In the genomic region with DNA sequence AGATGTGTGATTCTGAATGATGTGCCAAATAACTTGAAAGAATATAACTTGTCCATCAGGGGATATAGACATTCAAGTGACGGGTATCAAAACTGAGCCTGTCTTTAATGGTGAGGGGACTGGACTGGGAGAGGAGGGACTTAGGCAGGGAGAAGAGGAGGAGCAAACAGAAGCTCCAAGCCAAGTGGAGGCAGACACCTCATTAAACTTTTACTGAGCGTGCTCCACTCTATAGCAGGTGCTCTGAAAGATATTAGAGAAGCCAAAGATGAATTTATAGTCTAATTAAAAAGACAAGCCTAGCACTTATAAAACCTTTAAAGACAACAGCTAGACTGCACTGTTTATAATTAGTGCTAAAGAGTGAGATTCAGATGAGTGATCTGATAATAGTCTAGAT, we compare ENCODE assay signal across 24 cellular contexts.
"Had no signal": no experiment of that assay in that cellular context is flagged by ENCODE, and none has a peak within 500 bp of the region (broad histone marks: within the 10 kb centered on the region; RNA-seq: fewer than 3 reads in every experiment).

No MANE protein-coding gene starts in this region.

- DNase-seq: activated B cell treated with CpG ODN at 0.5 μM for 24 hours; activated CD4-positive, alpha-beta T cell treated with anti-CD3 and anti-CD28 coated beads, Interleukin-2, amount 50 U/mL, for 1 hour; activated CD8-positive, alpha-beta memory T cell treated with anti-CD3 and anti-CD28 coated beads, Interleukin-2, amount 50 U/mL, for 4 hours; activated CD8-positive, alpha-beta T cell treated with anti-CD3 and anti-CD28 coated beads for 36 hours; activated gamma-delta T cell treated with Interleukin-2 at 50 U/mL for 16 hours; activated naive CD4-positive, alpha-beta T cell treated with anti-CD3 and anti-CD28 coated beads, Interleukin-2, amount 10 ng/mL, durations not matched to agents 7 days and 5 days; activated naive CD8-positive, alpha-beta T cell treated with anti-CD3 and anti-CD28 coated beads for 36 hours; activated T-cell treated with anti-CD3 and anti-CD28 coated beads, Interleukin-2, amount 50 U/mL, for 72 hours; caudate nucleus; IMR-90; KBM-7; NCI-H1092; NCI-H1436; NCI-H1694 treated with DMSO at 0.1 percent for 48 hours; NCI-H2029 treated with DMSO at 0.1 percent for 48 hours; NCI-H446; NCI-H526; NCI-H774; PC-9; SHP77 treated with DMSO at 0.1 percent for 48 hours; T-helper 17 cell; T-helper 9 cell had no signal

- H3K27ac Mint-ChIP-seq: activated B cell treated with CpG ODN at 0.5 μM for 24 hours; activated CD8-positive, alpha-beta T cell treated with anti-CD3 and anti-CD28 coated beads for 36 hours; activated naive CD4-positive, alpha-beta T cell treated with anti-CD3 and anti-CD28 coated beads, Interleukin-2, amount 10 ng/mL, durations not matched to agents 7 days and 5 days; activated naive CD8-positive, alpha-beta T cell treated with anti-CD3 and anti-CD28 coated beads for 36 hours; activated T-cell treated with anti-CD3 and anti-CD28 coated beads, Interleukin-2, amount 50 U/mL, for 72 hours; activated T-helper 2 cell treated with anti-CD3 and anti-CD28 coated beads, Interferon-gamma antibody, Interleukin-2, Interleukin-4, amounts not matched to agents 10 μg/mL and 5 μg/mL and 100 μg/mL, durations not matched to agents 14 hours and 24 hours and 36 hours; T-helper 17 cell had no signal

- H3K9me3 Mint-ChIP-seq: activated CD8-positive, alpha-beta T cell treated with anti-CD3 and anti-CD28 coated beads for 36 hours; activated naive CD4-positive, alpha-beta T cell treated with anti-CD3 and anti-CD28 coated beads, Interleukin-2, amount 10 ng/mL, durations not matched to agents 7 days and 5 days; activated naive CD8-positive, alpha-beta T cell treated with anti-CD3 and anti-CD28 coated beads for 36 hours; activated T-cell treated with anti-CD3 and anti-CD28 coated beads, Interleukin-2, amount 50 U/mL, for 72 hours; activated T-helper 2 cell treated with anti-CD3 and anti-CD28 coated beads, Interferon-gamma antibody, Interleukin-2, Interleukin-4, amounts not matched to agents 10 μg/mL and 5 μg/mL and 100 μg/mL, durations not matched to agents 14 hours and 24 hours and 36 hours had no signal

- H3K27ac ChIP-seq: breast epithelium, PC-9 had no signal

- H3K27me3 ChIP-seq: breast epithelium had no signal

- H3K36me3 ChIP-seq: breast epithelium had no signal

- H3K4me1 Mint-ChIP-seq: activated naive CD4-positive, alpha-beta T cell treated with anti-CD3 and anti-CD28 coated beads, Interleukin-2, amount 10 ng/mL, durations not matched to agents 7 days and 5 days; activated naive CD8-positive, alpha-beta T cell treated with anti-CD3 and anti-CD28 coated beads for 36 hours had no signal

- H3K4me3 Mint-ChIP-seq: activated B cell treated with CpG ODN at 0.5 μM for 24 hours; activated CD8-positive, alpha-beta T cell treated with anti-CD3 and anti-CD28 coated beads for 36 hours; activated naive CD4-positive, alpha-beta T cell treated with anti-CD3 and anti-CD28 coated beads, Interleukin-2, amount 10 ng/mL, durations not matched to agents 7 days and 5 days; activated naive CD8-positive, alpha-beta T cell treated with anti-CD3 and anti-CD28 coated beads for 36 hours; activated T-cell treated with anti-CD3 and anti-CD28 coated beads, Interleukin-2, amount 50 U/mL, for 72 hours; T-helper 17 cell had no signal

- H3K4me1 ChIP-seq: breast epithelium had no signal

- H3K4me3 ChIP-seq: breast epithelium, PC-9 had no signal

- ATAC-seq: activated CD8-positive, alpha-beta T cell treated with anti-CD3 and anti-CD28 coated beads for 36 hours; activated T-cell treated with anti-CD3 and anti-CD28 coated beads, Interleukin-2, amount 50 U/mL, for 72 hours; T-helper 17 cell had no signal

- H3K36me3 Mint-ChIP-seq: activated naive CD4-positive, alpha-beta T cell treated with anti-CD3 and anti-CD28 coated beads, Interleukin-2, amount 10 ng/mL, durations not matched to agents 7 days and 5 days; activated naive CD8-positive, alpha-beta T cell treated with anti-CD3 and anti-CD28 coated beads for 36 hours had no signal

- H3K9me3 ChIP-seq: breast epithelium had no signal
